In the genomic region with DNA sequence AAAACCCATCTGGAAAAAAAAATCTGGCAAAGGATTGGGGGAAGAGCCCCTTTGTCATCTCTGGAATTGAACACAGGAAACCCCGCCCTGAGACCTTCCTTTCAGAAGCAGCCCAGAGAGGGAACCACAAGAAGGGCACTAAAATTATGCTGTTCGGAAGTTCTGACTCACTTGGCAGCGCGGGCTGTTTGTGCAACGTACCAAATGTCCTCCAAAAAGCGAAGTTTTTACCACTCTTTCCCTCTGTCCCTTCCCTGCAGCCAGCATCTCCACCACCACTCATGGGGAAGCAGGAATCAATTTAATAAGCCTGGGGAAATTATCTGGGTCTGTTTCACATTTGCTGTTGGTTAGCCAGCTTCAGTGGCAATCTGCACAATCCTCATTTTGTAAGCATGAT, we compare ENCODE assay signal across 8 cellular contexts. TPM values are rescaled to one million over a fixed set of nuclear protein-coding genes. Genes with fewer than 3 reads are reported as not detected.
DNase-seq lines count a peak whose midpoint lies in the region; ATAC-seq, FAIRE-seq and TF ChIP-seq lines count a peak whose summit lies in the region.

No MANE protein-coding gene starts in this region.

- H3K4me3 ChIP-seq in SK-N-MC: peak overlapping the region; percentile 31; the same call in 1 of the 2 replicates
- no peak overlapping the region for H3K4me3 ChIP-seq in kidney (ENCODE audit: low read length in 2 of 2)

- H3K4me1 ChIP-seq in kidney (ENCODE audit: control insufficient read depth in 1 of 2, insufficient read depth in 1 of 2, low read depth in 1 of 2, low read length in 2 of 2): peaks cover 10 to 24% of the 10 kb centered on the region in 2 donors

- intact Hi-C loops in activated naive CD4-positive, alpha-beta T cell treated with anti-CD3 and anti-CD28 coated beads for 36 hours (cut with micrococcal nuclease): loop anchor here (1.0 to 5.0 kb wide), 5 partner anchors 15 to 1562 kb away; partner anchors contain the start of gene VRK1
- intact Hi-C loops in kidney (cut with DNase I): no loop called here

- H3K4me3 Mint-ChIP-seq in activated naive CD4-positive, alpha-beta T cell treated with anti-CD3 and anti-CD28 coated beads for 36 hours: peak overlapping the region; percentile 14
- H3K4me3 Mint-ChIP-seq in stimulated activated memory B cell treated with anti-CD40 and anti-IgM and Interleukin-4, amounts not matched to agents 10 μg/mL and 1 μg/mL and 100 μg/mL, for 72 hours: peak overlapping the region; percentile 58

- H3K27me3 Mint-ChIP-seq in activated naive CD4-positive, alpha-beta T cell treated with anti-CD3 and anti-CD28 coated beads for 36 hours (ENCODE audit: low read depth): no peaks in the 10 kb centered on the region
- H3K27me3 Mint-ChIP-seq in stimulated activated memory B cell treated with anti-CD40 and anti-IgM and Interleukin-4, amounts not matched to agents 10 μg/mL and 1 μg/mL and 100 μg/mL, for 72 hours: no peaks in the 10 kb centered on the region

- H3K9me3 Mint-ChIP-seq in activated naive CD4-positive, alpha-beta T cell treated with anti-CD3 and anti-CD28 coated beads for 36 hours: no peaks in the 10 kb centered on the region
- H3K9me3 Mint-ChIP-seq in stimulated activated memory B cell treated with anti-CD40 and anti-IgM and Interleukin-4, amounts not matched to agents 10 μg/mL and 1 μg/mL and 100 μg/mL, for 72 hours: no peaks in the 10 kb centered on the region

- no peak for FAIRE-seq in kidney (lab: Jason Lieb, UNC)

- H3K4me1 Mint-ChIP-seq in activated naive CD4-positive, alpha-beta T cell treated with anti-CD3 and anti-CD28 coated beads for 36 hours (ENCODE audit: low read depth): peaks cover 80% of the 10 kb centered on the region
- H3K4me1 Mint-ChIP-seq in stimulated activated memory B cell treated with anti-CD40 and anti-IgM and Interleukin-4, amounts not matched to agents 10 μg/mL and 1 μg/mL and 100 μg/mL, for 72 hours: peaks cover 75% of the 10 kb centered on the region

- peak overlapping the region; percentile 54 for H3K27ac Mint-ChIP-seq in activated naive CD4-positive, alpha-beta T cell treated with anti-CD3 and anti-CD28 coated beads for 36 hours
- peak overlapping the region; percentile 74 for H3K27ac Mint-ChIP-seq in stimulated activated memory B cell treated with anti-CD40 and anti-IgM and Interleukin-4, amounts not matched to agents 10 μg/mL and 1 μg/mL and 100 μg/mL, for 72 hours

- TF ChIP-seq POLR2A in GM19099 (IDR thresholded peaks at IDR 0.05; ENCODE audit: extremely low read depth, insufficient read length, low read depth): peak; percentile 27

- DNase-seq in SK-N-MC (ENCODE audit: low read depth, low spot score) (no peak), kidney (peak; percentile 80), NCI-H2227 (lab: John Stamatoyannopoulos, UW; ENCODE audit: unreplicated experiment) (no peak), glomerular visceral epithelial cell (ENCODE audit: extremely low spot score) (no peak)
- DNase-seq in activated naive CD4-positive, alpha-beta T cell treated with anti-CD3 and anti-CD28 coated beads for 36 hours: peak; percentile 89

- ATAC-seq in stimulated activated memory B cell treated with anti-CD40 and anti-IgM and Interleukin-4, amounts not matched to agents 10 μg/mL and 1 μg/mL and 100 μg/mL, for 72 hours: peak; percentile 27
- ATAC-seq in HG03175 (IDR thresholded peaks at IDR 0.05; ENCODE audit: unreplicated experiment): no peak

- H3K36me3 ChIP-seq in SK-N-MC (ENCODE audit: insufficient read depth, low read length) (no peaks in the 10 kb centered on the region), kidney (ENCODE audit: control insufficient read depth in 1 of 2, insufficient read depth in 2 of 2, low read length in 2 of 2) (no peaks in the 10 kb centered on the region)

- no peak for TF ChIP-seq CTCF in kidney (IDR thresholded peaks at IDR 0.05; ENCODE audit: borderline replicate concordance, extremely low read depth, insufficient read depth)

- H3K27ac ChIP-seq in SK-N-MC: peak overlapping the region; percentile 91
- H3K27ac ChIP-seq in kidney (ENCODE audit: low read depth in 2 of 2, low read length in 2 of 2): no peak overlapping the region

- H3K9ac ChIP-seq in SK-N-MC (ENCODE audit: insufficient read length): peak overlapping the region; percentile 52
- no peak overlapping the region for H3K9ac ChIP-seq in kidney (ENCODE audit: low read length in 2 of 2)

- H3K36me3 Mint-ChIP-seq in activated naive CD4-positive, alpha-beta T cell treated with anti-CD3 and anti-CD28 coated beads for 36 hours (ENCODE audit: low read depth): peaks cover 4% of the 10 kb centered on the region
- no peaks in the 10 kb centered on the region for H3K36me3 Mint-ChIP-seq in stimulated activated memory B cell treated with anti-CD40 and anti-IgM and Interleukin-4, amounts not matched to agents 10 μg/mL and 1 μg/mL and 100 μg/mL, for 72 hours

- no peaks in the 10 kb centered on the region for H3K9me3 ChIP-seq in SK-N-MC (ENCODE audit: low read depth, low read length)
- H3K9me3 ChIP-seq in kidney (ENCODE audit: control insufficient read depth in 1 of 2, low read length in 2 of 2): no peaks in the 10 kb centered on the region

- CTCF ChIA-PET in activated naive CD4-positive, alpha-beta T cell treated with anti-CD3 and anti-CD28 coated beads for 36 hours (lab: Charles Lee): interaction anchor here (1.0 to 1.9 kb wide), 3 partner anchors 12 to 77 kb away, joined by 3 to 8 read pairs (median 4); no protein-coding TSS in a partner anchor

RNA-seq across cellular contexts. Expression of gene SYNE3, which starts 3.2 kb away (rescaled TPM):
- 10 to 100 TPM; 21.6 to 22.8 TPM for total RNA-seq in activated naive CD4-positive, alpha-beta T cell treated with anti-CD3 and anti-CD28 coated beads for 36 hours
- 18.5 TPM for total RNA-seq in kidney
- polyA plus RNA-seq in kidney (ENCODE audit: insufficient read depth, low read depth, low replicate concordance): 0.54 TPM

RNA-seq across cellular contexts. Expression of gene GLRX5, which starts 15.2 kb away (rescaled TPM):
- 10 to 100 TPM; 34.2 to 34.6 TPM for total RNA-seq in activated naive CD4-positive, alpha-beta T cell treated with anti-CD3 and anti-CD28 coated beads for 36 hours
- total RNA-seq in kidney: 46.7 TPM
- polyA plus RNA-seq in kidney (ENCODE audit: insufficient read depth, low read depth, low replicate concordance): 124 TPM

Comparison
In these comparisons a context has a peak if more than half of its experiments do, and no peak if none do; other contexts are left out.
1. DNase-seq: peak in activated naive CD4-positive, alpha-beta T cell treated with anti-CD3 and anti-CD28 coated beads for 36 hours (single experiment) and kidney (single experiment); none in SK-N-MC (single experiment), NCI-H2227 (single experiment) and glomerular visceral epithelial cell (single experiment).